ENCODE assay signal across 17 cellular contexts in the genomic region with DNA sequence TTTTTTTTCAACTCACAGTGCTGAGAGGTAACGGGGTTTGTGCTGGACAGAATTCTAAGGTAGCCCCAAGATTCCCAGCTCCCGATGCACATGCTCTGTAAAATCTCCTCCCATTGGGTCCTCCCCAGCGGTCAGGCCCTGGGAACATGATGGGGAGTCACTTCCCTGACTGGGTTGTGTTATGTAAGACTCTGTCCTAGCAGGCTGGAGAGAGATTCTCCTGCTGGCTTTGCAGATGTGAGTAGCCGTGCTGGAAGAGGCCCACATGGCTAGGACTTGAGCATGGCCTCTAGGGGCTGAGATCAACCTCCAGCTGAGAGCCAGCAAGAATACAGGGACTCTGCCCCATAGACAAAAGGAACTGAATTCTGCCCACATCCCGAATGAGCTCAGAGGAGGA.
A peak's percentile ranks its signal among the peaks of the same experiment; 100 is the strongest.
DNase-seq lines count a peak whose midpoint lies in the region; ATAC-seq and TF ChIP-seq lines count a peak whose summit lies in the region.
"Had no signal": no experiment of that assay in that cellular context is flagged by ENCODE, and none has a peak within 500 bp of the region (broad histone marks: within the 10 kb centered on the region; RNA-seq: fewer than 3 reads in every experiment).

No MANE protein-coding gene starts in this region.

- H4K20me1 ChIP-seq in smooth muscle cell (ENCODE audit: low read depth): no peaks in the 10 kb centered on the region

- H3K27ac ChIP-seq in heart left ventricle (no peak overlapping the region), heart right ventricle (no peak overlapping the region), smooth muscle cell (ENCODE audit: low read depth) (no peak overlapping the region)

- H2AFZ ChIP-seq in smooth muscle cell (ENCODE audit: low read depth): no peak overlapping the region

- H3K36me3 ChIP-seq in heart left ventricle: no peaks in the 10 kb centered on the region
- H3K36me3 ChIP-seq in adipocyte (ENCODE audit: control insufficient read depth, insufficient read depth, low read length, severe bottlenecking): no peaks in the 10 kb centered on the region
- no peaks in the 10 kb centered on the region for H3K36me3 ChIP-seq in heart right ventricle
- H3K36me3 ChIP-seq in smooth muscle cell (ENCODE audit: low read depth): no peaks in the 10 kb centered on the region

- DNase-seq in heart left ventricle (no peak), cardiac septum (ENCODE audit: low spot score) (no peak), adipocyte (ENCODE audit: low read depth) (no peak), heart right ventricle (peak in 1 of 2 donors; percentile 11), smooth muscle cell (lab: John Stamatoyannopoulos, UW; ENCODE audit: unreplicated experiment) (no peak), activated gamma-delta T cell treated with Interleukin-2 at 50 U/mL for 16 hours (no peak)
- no peak for DNase-seq in stimulated activated CD4-positive, alpha-beta T cell treated with anti-CD3 and anti-CD28 coated beads, Interleukin-2, amount 100 ng/mL, for 24 hours
- no peak for DNase-seq in activated CD8-positive, alpha-beta memory T cell treated with anti-CD3 and anti-CD28 coated beads, Interleukin-2, amount 50 U/mL, for 48 hours
- DNase-seq: KG1; NCI-H1092 treated with DMSO at 0.1 percent for 48 hours; NCI-H1436 treated with DMSO at 0.1 percent for 48 hours; NCI-H2029; NCI-H226; NCI-H524; NCI-H774; NK-92 treated with Interleukin-12 subunit alpha and Interleukin-12 subunit beta, amount 100 ng/mL, for 24 hours had no signal

- ATAC-seq in heart left ventricle: peak in 3 of 4 donors; percentile 24 to 52 (median 36)
- peak in 6 of 8 donors; percentile 15 to 79 (median 47) for ATAC-seq in heart right ventricle
- ATAC-seq: Panc1 had no signal

- H3K9ac ChIP-seq in adipocyte (ENCODE audit: low read length) (peak overlapping the region; percentile 16), smooth muscle cell (ENCODE audit: low read depth) (no peak overlapping the region)

- intact Hi-C loops in heart left ventricle (cut with DNase I) (no loop called here), cardiac septum (cut with DNase I) (no loop called here), heart right ventricle (cut with DNase I) (no loop called here)

- no peaks in the 10 kb centered on the region for H3K27me3 ChIP-seq in heart left ventricle
- H3K27me3 ChIP-seq in adipocyte (replicated peaks; ENCODE audit: control insufficient read depth, insufficient read depth, low read length): no peaks in the 10 kb centered on the region
- no peaks in the 10 kb centered on the region for H3K27me3 ChIP-seq in heart right ventricle
- H3K27me3 ChIP-seq in smooth muscle cell (ENCODE audit: low read depth): no peaks in the 10 kb centered on the region

- peaks cover 0 to 21% (median 0%) of the 10 kb centered on the region in 12 donors for H3K4me1 ChIP-seq in heart left ventricle
- H3K4me1 ChIP-seq in adipocyte (ENCODE audit: control insufficient read depth, insufficient read depth, low read length): peaks cover 26% of the 10 kb centered on the region
- peaks cover 0 to 22% (median 0%) of the 10 kb centered on the region in 9 donors for H3K4me1 ChIP-seq in heart right ventricle
- peaks cover 10% of the 10 kb centered on the region for H3K4me1 ChIP-seq in smooth muscle cell (ENCODE audit: low read depth)

- 78 to 89% (median 88%) methylated on average over 4 to 5 of the region's 5 CpGs for WGBS in heart left ventricle, 4 donors
- 82% methylated on average over 5 of the region's 5 CpGs for WGBS in heart right ventricle, 2 donors
- 84% methylated on average over 5 of the region's 5 CpGs for WGBS in smooth muscle cell (ENCODE audit: low lambda C conversion rate)

- H3K79me2 ChIP-seq in smooth muscle cell (ENCODE audit: low read depth): no peaks in the 10 kb centered on the region

- peaks cover 6% of the 10 kb centered on the region for H3F3A ChIP-seq in smooth muscle cell (ENCODE audit: low read depth)

- H3K4me3 ChIP-seq in heart left ventricle (no peak overlapping the region), adipocyte (ENCODE audit: low read length) (no peak overlapping the region), heart right ventricle (no peak overlapping the region), smooth muscle cell (no peak overlapping the region)

- peak overlapping the region; percentile 42 for H3K4me2 ChIP-seq in smooth muscle cell

- H3K9me3 ChIP-seq in heart left ventricle: no peaks in the 10 kb centered on the region
- H3K9me3 ChIP-seq in adipocyte (ENCODE audit: control insufficient read depth, low read length): no peaks in the 10 kb centered on the region
- no peaks in the 10 kb centered on the region for H3K9me3 ChIP-seq in heart right ventricle
- H3K9me3 ChIP-seq in smooth muscle cell (replicated peaks; ENCODE audit: low read depth): no peaks in the 10 kb centered on the region

- no peak for TF ChIP-seq POLR2A in heart left ventricle (IDR thresholded peaks at IDR 0.05)

- TF ChIP-seq CTCF in heart left ventricle (IDR thresholded peaks at IDR 0.05) (no peak), heart right ventricle (IDR thresholded peaks at IDR 0.05) (no peak), smooth muscle cell (IDR thresholded peaks at IDR 0.05; ENCODE audit: borderline replicate concordance, insufficient read depth, poor library complexity, severe bottlenecking) (no peak)
